ENCODE assay signal across 13 cellular contexts in genomic region chr16:17461951-17462729, GRCh38. TPM values are rescaled to one million over a fixed set of nuclear protein-coding genes. Genes with fewer than 3 reads are reported as not detected.
DNase-seq lines count a peak whose midpoint lies in the region; ATAC-seq, FAIRE-seq and TF ChIP-seq lines count a peak whose summit lies in the region.
"Had no signal": no experiment of that assay in that cellular context is flagged by ENCODE, and none has a peak within 500 bp of the region (broad histone marks: within the 10 kb centered on the region; RNA-seq: fewer than 3 reads in every experiment).

No MANE protein-coding gene starts in this region.

- H4K20me1 ChIP-seq in GM23338 (replicated peaks; ENCODE audit: insufficient read depth) (peaks cover under 1% of the 10 kb centered on the region; the same call in 1 of the 2 replicates), OCI-LY3 (ENCODE audit: insufficient read depth, low read length) (0 out of 2 replicates have a peak, but pooled peaks cover 3% of the 10 kb centered on the region)

- H3K27me3 ChIP-seq in GM23338 (ENCODE audit: insufficient read depth), result no peaks in the 10 kb centered on the region
- H3K27me3 ChIP-seq in OCI-LY3 (ENCODE audit: low read depth, low read length), result 0 out of 2 replicates have a peak, but pooled peaks cover 3% of the 10 kb centered on the region
- H3K27me3 ChIP-seq: SJSA1 had no signal

- no peaks in the 10 kb centered on the region; the same call in 2 of the 3 replicates for H3K9me3 Mint-ChIP-seq in GM23338

- peak; percentile 83 for ATAC-seq in GM23338
- ATAC-seq in mucosa of descending colon, result peak; percentile 57
- ATAC-seq: left colon had no signal

- H3K36me3 ChIP-seq in GM23338 (ENCODE audit: insufficient read depth) (no peaks in the 10 kb centered on the region), OCI-LY3 (replicated peaks; ENCODE audit: low read depth, low read length) (no peaks in the 10 kb centered on the region), mucosa of descending colon (ENCODE audit: low read depth) (no peaks in the 10 kb centered on the region)

- no peak for FAIRE-seq in HTR-8/SVneo (lab: Jason Lieb, UNC)

- H3K36me3 Mint-ChIP-seq in GM23338 (ENCODE audit: low read depth), result peaks cover 17% of the 10 kb centered on the region; the same call in 2 of the 3 replicates

- H3K27ac ChIP-seq in GM23338 (ENCODE audit: low read depth) (no peak overlapping the region), OCI-LY3 (ENCODE audit: low read length) (no peak overlapping the region)
- H3K27ac ChIP-seq: SJSA1 had no signal

- peaks cover 11% of the 10 kb centered on the region; the same call in 1 of the 2 replicates for H3K9me3 ChIP-seq in OCI-LY3 (ENCODE audit: insufficient read depth, low read length)
- no peaks in the 10 kb centered on the region for H3K9me3 ChIP-seq in mucosa of descending colon
- H3K9me3 ChIP-seq: SJSA1 had no signal

- H3K4me3 ChIP-seq in GM23338 (no peak overlapping the region), OCI-LY3 (ENCODE audit: low read length) (no peak overlapping the region), mucosa of descending colon (no peak overlapping the region), foreskin fibroblast (ENCODE audit: low read depth in 1 of 2, low read length in 2 of 2) (no peak overlapping the region)
- H3K4me3 ChIP-seq: SJSA1 had no signal

- H3K4me1 ChIP-seq in GM23338 (ENCODE audit: insufficient read depth) (peaks cover 42% of the 10 kb centered on the region), OCI-LY3 (ENCODE audit: low read length) (peaks cover 40% of the 10 kb centered on the region), mucosa of descending colon (ENCODE audit: low read depth) (peaks cover 4% of the 10 kb centered on the region)

- no peak overlapping the region for H3K9ac ChIP-seq in OCI-LY3 (ENCODE audit: low read length)

- peaks cover 61% of the 10 kb centered on the region for H3K4me1 Mint-ChIP-seq in GM23338

- H3K79me2 ChIP-seq in GM23338 (replicated peaks; ENCODE audit: insufficient read depth) (peaks cover 94% of the 10 kb centered on the region), OCI-LY3 (ENCODE audit: low read length) (no peaks in the 10 kb centered on the region)

- peak overlapping the region; percentile 45; the same call in 1 of the 2 replicates for H3K4me2 ChIP-seq in GM23338
- peak overlapping the region; percentile 22 for H3K4me2 ChIP-seq in OCI-LY3 (ENCODE audit: low read length)

- no peak overlapping the region for H2AFZ ChIP-seq in GM23338
- no peak overlapping the region for H2AFZ ChIP-seq in OCI-LY3 (ENCODE audit: low read depth, low read length)

- H3K9me2 ChIP-seq in GM23338 (ENCODE audit: insufficient read depth), result peaks cover 8% of the 10 kb centered on the region

- H3F3A ChIP-seq in GM23338 (replicated peaks; ENCODE audit: low read depth), result no peaks in the 10 kb centered on the region

- intact Hi-C loops in mucosa of descending colon (cut with DNase I, micrococcal nuclease), result loop anchor here in 1 of 2 donors (10.0 kb wide), 1 partner anchor 257 kb away; no protein-coding TSS in a partner anchor

- H3K27ac Mint-ChIP-seq in GM23338, result no peak overlapping the region

- DNase-seq in GM10266 (ENCODE audit: extremely low spot score) (peak; percentile 38), GM23338 (ENCODE audit: low spot score) (peak; percentile 61), mucosa of descending colon (peak in 1 of 3 donors; percentile 49), NCI-H1105 (lab: John Stamatoyannopoulos, UW) (no peak), iPS-NIHi11 (ENCODE audit: low spot score) (no peak), HTR-8/SVneo (ENCODE audit: insufficient read length, low spot score) (no peak), foreskin fibroblast (no peak)
- DNase-seq: cortex of kidney, left colon, NCI-H345, occipital lobe had no signal

- TF ChIP-seq CTCF in GM10266 (IDR thresholded peaks at IDR 0.05; ENCODE audit: control insufficient read depth, insufficient read depth, low read depth, missing control alignments) (no peak), GM23338 (conservative IDR thresholded peaks at IDR 0.05; ENCODE audit: low read depth in 2 of 2) (peak; percentile 9 to 23; a peak in 1 of 4 replicates), OCI-LY3 (IDR thresholded peaks at IDR 0.05; ENCODE audit: low read depth, low read length) (0 out of 2 replicates have a peak, but pooled peaks have one; percentile 8), mucosa of descending colon (IDR thresholded peaks at IDR 0.05) (no peak), foreskin fibroblast (IDR thresholded peaks at IDR 0.05; ENCODE audit: low read depth, low read length) (no peak)

- H3K27me3 Mint-ChIP-seq in GM23338 (ENCODE audit: insufficient read depth, low read depth, poor library complexity), result peaks cover 3% of the 10 kb centered on the region

- H3K4me3 Mint-ChIP-seq in GM23338, result no peak overlapping the region

TF ChIP-seq in GM23338, 12 proteins besides CTCF, POLR2A, EP300 and RAD21 (continues in another document):
- 0 out of 2 replicates have a peak, but pooled peaks have one; percentile 36 for TF ChIP-seq ZNF462 (CRISPR knock-in tag; IDR thresholded peaks at IDR 0.05)
- no peak for TF ChIP-seq EZH2phosphoT487 (IDR thresholded peaks at IDR 0.05; ENCODE audit: unreplicated experiment)

RNA-seq across cellular contexts. Expression of gene XYLT1, which starts 8.6 kb away (rescaled TPM):
- total RNA-seq in GM23338 (2014; rRNA removed; shearing (Covaris generic)), result 21.5 and 24.7 TPM in 2 replicates
- 3.3 and 3.5 TPM in 2 replicates for polyA plus RNA-seq in GM23338 (2016; fragmentation: Nextera tagmentation; extraction: Ambion mirVana)
- total RNA-seq in mucosa of descending colon, result 10 to 100 TPM; 23.1 to 44.0 (median 34.1) TPM

Comparison
In these comparisons a context has a peak if more than half of its experiments do, and no peak if none do; other contexts are left out.
1. DNase-seq: peak in GM10266 (single experiment) and GM23338 (single experiment); none in NCI-H1105 (single experiment), iPS-NIHi11 (single experiment), HTR-8/SVneo (single experiment) and foreskin fibroblast (0 of 2).
2. CTCF ChIP-seq: peak in GM23338 (2 of 2) and OCI-LY3 (single experiment); none in GM10266 (single experiment), mucosa of descending colon (single experiment) and foreskin fibroblast (single experiment).